In genomic region chr6:43181942-43182860, GRCh38 we compare ENCODE assay signal across 1 cellular context.
TF ChIP-seq lines count a peak whose summit lies in the region.

Gene CUL9 (plus strand): TSS chr6:43182196. CDS start chr6:43184311, 2,115 bp downstream.

TF ChIP-seq in GM12878, 131 proteins besides CTCF, POLR2A, EP300 and RAD21 (continued from another document and continues in another):
- TF ChIP-seq ZNF274 (IDR thresholded peaks at IDR 0.05; ENCODE audit: insufficient read depth, insufficient read length): no peak
- TF ChIP-seq BMI1 (IDR thresholded peaks at IDR 0.05; ENCODE audit: borderline replicate concordance): no peak
- 0 out of 4 replicates have a peak, but pooled peaks of 1 of the 2 experiments have one; percentile 4 for TF ChIP-seq ETV6 (conservative IDR thresholded peaks at IDR 0.05 in 1 of 2, IDR thresholded peaks at IDR 0.05 in 1 of 2; ENCODE audit: borderline replicate concordance in 1 of 2, low read depth in 1 of 2)
- 0 out of 2 replicates have a peak, but pooled peaks have one; percentile 33 for TF ChIP-seq HDGF (IDR thresholded peaks at IDR 0.05)
- TF ChIP-seq ZNF207 (IDR thresholded peaks at IDR 0.05; ENCODE audit: borderline replicate concordance): peak; percentile 76
- no peak for TF ChIP-seq FOXM1 (IDR thresholded peaks at IDR 0.05; ENCODE audit: low read depth, low read length)
- TF ChIP-seq TCF7 (IDR thresholded peaks at IDR 0.05; ENCODE audit: borderline replicate concordance): no peak
- 0 out of 2 replicates have a peak, but pooled peaks have one; percentile 36 for TF ChIP-seq PML (IDR thresholded peaks at IDR 0.05; ENCODE audit: low read length)
- TF ChIP-seq CHD2 (IDR thresholded peaks at IDR 0.05; ENCODE audit: borderline replicate concordance, low read depth, low read length): 0 out of 2 replicates have a peak, but pooled peaks have one; percentile 57
- no peak for TF ChIP-seq RFX5 (IDR thresholded peaks at IDR 0.05; ENCODE audit: low read depth, low read length)
- TF ChIP-seq RELA (IDR thresholded peaks at IDR 0.05; ENCODE audit: borderline replicate concordance, partially characterized antibody): peak; percentile 27
- TF ChIP-seq ZBTB40 (IDR thresholded peaks at IDR 0.05; ENCODE audit: borderline replicate concordance): no peak
- no peak for TF ChIP-seq SUPT20H (IDR thresholded peaks at IDR 0.05; ENCODE audit: borderline replicate concordance, control insufficient read depth, low read depth, low read length)
- TF ChIP-seq RUNX3 (IDR thresholded peaks at IDR 0.05; ENCODE audit: low read length): peak; percentile 3; the same call in 1 of the 2 replicates
- 0 out of 2 replicates have a peak, but pooled peaks have one; percentile 56 for TF ChIP-seq MEF2A (IDR thresholded peaks at IDR 0.05; ENCODE audit: insufficient read depth, low read depth, low read length)
- no peak for TF ChIP-seq HDAC2 (IDR thresholded peaks at IDR 0.05)
- peak; percentile 33 for TF ChIP-seq USF2 (IDR thresholded peaks at IDR 0.05; ENCODE audit: borderline replicate concordance, low read depth, low read length)
- TF ChIP-seq PKNOX1 (IDR thresholded peaks at IDR 0.05): no peak
- TF ChIP-seq NFYA (IDR thresholded peaks at IDR 0.05; ENCODE audit: borderline replicate concordance, low read depth, low read length): no peak
- 0 out of 2 replicates have a peak, but pooled peaks have one; percentile 75 for TF ChIP-seq ZBED1 (IDR thresholded peaks at IDR 0.05; ENCODE audit: borderline replicate concordance)
- no peak for TF ChIP-seq CHD1 (IDR thresholded peaks at IDR 0.05; ENCODE audit: low read depth, low read length)
- peak; percentile 59; the same call in 1 of the 2 replicates for TF ChIP-seq MAX (IDR thresholded peaks at IDR 0.05; ENCODE audit: low read depth, low read length)
- TF ChIP-seq E4F1 (IDR thresholded peaks at IDR 0.05; ENCODE audit: borderline replicate concordance, partially characterized antibody): peak; percentile 71
- TF ChIP-seq BRCA1 (IDR thresholded peaks at IDR 0.05; ENCODE audit: low read depth, low read length): no peak
- no peak for TF ChIP-seq STAT1 (conservative IDR thresholded peaks at IDR 0.05)
- peak; percentile 82 for TF ChIP-seq ATF7 (IDR thresholded peaks at IDR 0.05; ENCODE audit: low read depth)
- TF ChIP-seq EGR1 (IDR thresholded peaks at IDR 0.05; ENCODE audit: borderline replicate concordance in 1 of 2, low read depth in 2 of 2, low read length in 2 of 2): peak; percentile 41 to 58; a peak in 1 of 3 replicates
- TF ChIP-seq TARDBP (IDR thresholded peaks at IDR 0.05; ENCODE audit: borderline replicate concordance): no peak
- TF ChIP-seq ZNF24 (IDR thresholded peaks at IDR 0.05): no peak
- peak; percentile 95 for TF ChIP-seq BACH1 (IDR thresholded peaks at IDR 0.05; ENCODE audit: borderline replicate concordance)
- no peak for TF ChIP-seq NR2C2 (IDR thresholded peaks at IDR 0.05; ENCODE audit: borderline replicate concordance, control insufficient read depth, insufficient read length, low read depth)
- TF ChIP-seq WRNIP1 (IDR thresholded peaks at IDR 0.05; ENCODE audit: borderline replicate concordance, low read depth, low read length): no peak
- TF ChIP-seq JUNB (IDR thresholded peaks at IDR 0.05): no peak
- peak; percentile 81; the same call in 2 of the 3 replicates for TF ChIP-seq POU2F2 (IDR thresholded peaks at IDR 0.05; ENCODE audit: borderline replicate concordance, low read depth, low read length)
- TF ChIP-seq BCL3 (IDR thresholded peaks at IDR 0.05; ENCODE audit: borderline replicate concordance, insufficient read depth, low read depth, low read length, poor library complexity, severe bottlenecking): no peak
- no peak for TF ChIP-seq CBX3 (IDR thresholded peaks at IDR 0.05; ENCODE audit: borderline replicate concordance, low read depth)
- TF ChIP-seq MYC (IDR thresholded peaks at IDR 0.05; ENCODE audit: insufficient read depth, insufficient read length, insufficient replicate concordance, low read length, severe bottlenecking): peak; percentile 54
- peak; percentile 58; the same call in 1 of the 2 replicates for TF ChIP-seq BCLAF1 (IDR thresholded peaks at IDR 0.05)
- TF ChIP-seq TBL1XR1 (IDR thresholded peaks at IDR 0.05; ENCODE audit: low read depth, low read length): no peak
- TF ChIP-seq REST (IDR thresholded peaks at IDR 0.05; ENCODE audit: low read depth, low read length): no peak
- no peak for TF ChIP-seq MYB (IDR thresholded peaks at IDR 0.05; ENCODE audit: borderline replicate concordance, low read depth, low read length)
- TF ChIP-seq SREBF1 (IDR thresholded peaks at IDR 0.05; ENCODE audit: low read length): peak; percentile 19; the same call in 1 of the 2 replicates
- no peak for TF ChIP-seq ZZZ3 (IDR thresholded peaks at IDR 0.05; ENCODE audit: control insufficient read depth, insufficient read length, low read depth)
- no peak for TF ChIP-seq NFIC (IDR thresholded peaks at IDR 0.05; ENCODE audit: low read depth, low read length)
- no peak for TF ChIP-seq GABPA (IDR thresholded peaks at IDR 0.05; ENCODE audit: low read depth)
- TF ChIP-seq SP1 (IDR thresholded peaks at IDR 0.05; ENCODE audit: low read depth, low read length): peak; percentile 63
- TF ChIP-seq SUZ12 (IDR thresholded peaks at IDR 0.05; ENCODE audit: unreplicated experiment): no peak
- peak; percentile 59; the same call in 1 of the 2 replicates for TF ChIP-seq SIN3A (IDR thresholded peaks at IDR 0.05; ENCODE audit: low read depth, low read length)
- no peak for TF ChIP-seq IRF4 (IDR thresholded peaks at IDR 0.05; ENCODE audit: low read depth, low read length)
- peak; percentile 68 for TF ChIP-seq TCF12 (IDR thresholded peaks at IDR 0.05; ENCODE audit: low read depth, low read length)
- no peak for TF ChIP-seq ZNF622 (IDR thresholded peaks at IDR 0.05)
